1 cellular context compared by ENCODE assay signal in the genomic region with DNA sequence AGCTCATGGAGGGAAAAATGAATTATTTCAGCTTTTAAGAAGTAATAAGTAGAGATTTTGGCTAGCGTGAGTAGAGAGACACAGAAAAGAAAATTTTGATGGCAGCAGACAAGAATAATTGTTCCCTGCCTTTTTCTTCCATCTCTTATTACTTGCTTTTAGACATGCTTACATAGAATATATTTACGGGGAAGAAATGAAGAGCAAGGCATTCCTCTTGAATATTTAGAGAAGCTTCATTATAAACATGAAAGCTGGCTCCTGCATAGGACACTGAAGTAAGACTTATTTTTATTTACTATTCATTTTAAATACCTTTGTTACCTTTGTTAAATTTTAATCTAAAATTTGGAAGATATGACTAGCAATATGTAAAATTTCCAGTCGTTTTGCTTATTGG.
TF ChIP-seq lines count a peak whose summit lies in the region.

No MANE protein-coding gene starts in this region.

TF ChIP-seq in SK-N-SH, 30 proteins besides CTCF, POLR2A, EP300 and RAD21 (continued from another document):
- TF ChIP-seq, protein P1, sequence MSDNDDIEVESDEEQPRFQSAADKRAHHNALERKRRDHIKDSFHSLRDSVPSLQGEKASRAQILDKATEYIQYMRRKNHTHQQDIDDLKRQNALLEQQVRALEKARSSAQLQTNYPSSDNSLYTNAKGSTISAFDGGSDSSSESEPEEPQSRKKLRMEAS (IDR thresholded peaks at IDR 0.05; ENCODE audit: low read depth), result no peak
- TF ChIP-seq MXI1 (IDR thresholded peaks at IDR 0.05; ENCODE audit: low read depth, low read length) (no peak), RFX5 (IDR thresholded peaks at IDR 0.05; ENCODE audit: low read length) (no peak), RXRA (IDR thresholded peaks at IDR 0.05; ENCODE audit: borderline replicate concordance, low read depth) (no peak), FOXJ3 (CRISPR knock-in tag; IDR thresholded peaks at IDR 0.05) (no peak), RCOR1 (IDR thresholded peaks at IDR 0.05; ENCODE audit: low read length) (no peak), ELF1 (IDR thresholded peaks at IDR 0.05) (no peak), TAF1 (IDR thresholded peaks at IDR 0.05; ENCODE audit: borderline replicate concordance, low read depth, low read length) (no peak), EZH2phosphoT487 (IDR thresholded peaks at IDR 0.05; ENCODE audit: borderline replicate concordance, low read depth) (no peak)
TF ChIP-seq in SK-N-SH: peak in this region for 0.
